In genomic region chr5:77256406-77256805, GRCh38 we compare ENCODE assay signal across 19 cellular contexts.
"Had no signal": no experiment of that assay in that cellular context is flagged by ENCODE, and none has a peak within 500 bp of the region (broad histone marks: within the 10 kb centered on the region; RNA-seq: fewer than 3 reads in every experiment).

No MANE protein-coding gene starts in this region.

- DNase-seq: KBM-7, MV-4-11, NCI-H1092, NCI-H1105 treated with DMSO at 0.1 percent for 48 hours, NCI-H1417 treated with DMSO at 0.1 percent for 48 hours, NCI-H146, NCI-H1694 treated with DMSO at 0.1 percent for 48 hours, NCI-H1930, NCI-H2081, NCI-H2107, NCI-H2227 treated with DMSO at 0.1 percent for 48 hours, NCI-H510A, NCI-H524 treated with DMSO at 0.1 percent for 48 hours, NCI-H69, NCI-H774, Right ventricle myocardium superior, RPMI8226, SIG-M5, T-helper 2 cell had no signal
